Comparison of ENCODE assay signal across 12 cellular contexts in genomic region chr20:36470482-36471062, GRCh38.
DNase-seq lines count a peak whose midpoint lies in the region; ATAC-seq and TF ChIP-seq lines count a peak whose summit lies in the region.
"Had no signal": no experiment of that assay in that cellular context is flagged by ENCODE, and none has a peak within 500 bp of the region (broad histone marks: within the 10 kb centered on the region; RNA-seq: fewer than 3 reads in every experiment).

No MANE protein-coding gene starts in this region.

- H3K27me3 ChIP-seq in left ventricle myocardium inferior (ENCODE audit: low read depth) (no peaks in the 10 kb centered on the region), right atrium auricular region (no peaks in the 10 kb centered on the region), Peyer's patch (no peaks in the 10 kb centered on the region), mucosa of rectum (ENCODE audit: control insufficient read depth in 2 of 2, insufficient read depth in 2 of 2, low read length in 2 of 2) (no peaks in the 10 kb centered on the region), upper lobe of left lung (no peaks in the 10 kb centered on the region), heart right ventricle (no peaks in the 10 kb centered on the region)
- H3K27me3 ChIP-seq: BE2C, ovary had no signal

- H3K27ac ChIP-seq in left ventricle myocardium inferior (replicated peaks) (peak overlapping the region; percentile 75), right atrium auricular region (no peak overlapping the region), Peyer's patch (peak overlapping the region in 3 of 4 donors; percentile 16 to 82 (median 57)), mucosa of rectum (ENCODE audit: low read depth in 2 of 2, low read length in 2 of 2) (peak overlapping the region; percentile 1 to 18), upper lobe of left lung (peak overlapping the region in 3 of 4 donors; percentile 79 to 97 (median 96)), heart right ventricle (peak overlapping the region in 3 of 10 donors; percentile 3 to 79 (median 38))
- H3K27ac ChIP-seq: ovary had no signal

- DNase-seq in left ventricle myocardium inferior (no peak), right atrium auricular region (ENCODE audit: low spot score) (no peak), Peyer's patch (no peak), upper lobe of left lung (no peak), GM03348 (ENCODE audit: low spot score) (no peak), DMS114 treated with DMSO at 0.1 percent for 48 hours (lab: John Stamatoyannopoulos, UW; ENCODE audit: unreplicated experiment) (no peak), heart right ventricle (no peak)
- DNase-seq: BE2C; ovary; stimulated activated CD4-positive, alpha-beta T cell treated with anti-CD3 and anti-CD28 coated beads, Interleukin-2, amount 100 ng/mL, for 24 hours had no signal

- peak in 1 of 4 donors; percentile 37 for TF ChIP-seq EP300 in upper lobe of left lung (IDR thresholded peaks at IDR 0.05)

- H3K9me3 ChIP-seq in left ventricle myocardium inferior (replicated peaks) = no peaks in the 10 kb centered on the region
- H3K9me3 ChIP-seq in right atrium auricular region = no peaks in the 10 kb centered on the region
- H3K9me3 ChIP-seq in Peyer's patch = no peaks in the 10 kb centered on the region
- H3K9me3 ChIP-seq in mucosa of rectum (ENCODE audit: control insufficient read depth in 2 of 2, low read length in 2 of 2) = no peaks in the 10 kb centered on the region
- no peaks in the 10 kb centered on the region for H3K9me3 ChIP-seq in upper lobe of left lung
- H3K9me3 ChIP-seq in heart right ventricle = no peaks in the 10 kb centered on the region
- H3K9me3 ChIP-seq: BE2C, ovary had no signal

- H3K4me1 ChIP-seq in left ventricle myocardium inferior = peaks cover 96% of the 10 kb centered on the region
- H3K4me1 ChIP-seq in right atrium auricular region = peaks cover 0 to 93% of the 10 kb centered on the region in 2 donors
- H3K4me1 ChIP-seq in Peyer's patch = peaks cover 3 to 91% (median 33%) of the 10 kb centered on the region in 4 donors
- H3K4me1 ChIP-seq in mucosa of rectum (ENCODE audit: control insufficient read depth in 2 of 2, insufficient read depth in 2 of 2, low read length in 2 of 2) = peaks cover 57 to 59% of the 10 kb centered on the region in 2 donors
- peaks cover 88 to 99% (median 90%) of the 10 kb centered on the region in 4 donors for H3K4me1 ChIP-seq in upper lobe of left lung
- peaks cover 50 to 100% (median 93%) of the 10 kb centered on the region in 9 donors for H3K4me1 ChIP-seq in heart right ventricle

- TF ChIP-seq POLR2A in Peyer's patch (IDR thresholded peaks at IDR 0.05) (no peak), upper lobe of left lung (IDR thresholded peaks at IDR 0.05) (no peak)

- TF ChIP-seq CTCF in left ventricle myocardium inferior (IDR thresholded peaks at IDR 0.05; ENCODE audit: borderline replicate concordance) = no peak
- no peak for TF ChIP-seq CTCF in right atrium auricular region (IDR thresholded peaks at IDR 0.05)
- no peak for TF ChIP-seq CTCF in Peyer's patch (IDR thresholded peaks at IDR 0.05)
- no peak for TF ChIP-seq CTCF in upper lobe of left lung (IDR thresholded peaks at IDR 0.05)
- no peak for TF ChIP-seq CTCF in heart right ventricle (IDR thresholded peaks at IDR 0.05)

- intact Hi-C loops in left ventricle myocardium inferior (cut with micrococcal nuclease) (no loop called here), heart right ventricle (cut with DNase I) (loop anchor here in 1 of 10 donors (10.0 kb wide), 1 partner anchor 64 kb away; no protein-coding TSS in a partner anchor)

- H3K9ac ChIP-seq in mucosa of rectum (ENCODE audit: low read depth in 1 of 2, low read length in 2 of 2) = no peak overlapping the region

- H3K36me3 ChIP-seq in left ventricle myocardium inferior (no peaks in the 10 kb centered on the region), right atrium auricular region (no peaks in the 10 kb centered on the region), Peyer's patch (no peaks in the 10 kb centered on the region), mucosa of rectum (ENCODE audit: control insufficient read depth in 2 of 2, insufficient read depth in 2 of 2, low read length in 2 of 2) (no peaks in the 10 kb centered on the region), upper lobe of left lung (no peaks in the 10 kb centered on the region), heart right ventricle (peaks cover 0 to 19% (median 0%) of the 10 kb centered on the region in 9 donors)
- H3K36me3 ChIP-seq: ovary had no signal

- ATAC-seq in upper lobe of left lung (ENCODE audit: low FRiP score in 2 of 2) = no peak
- no peak for ATAC-seq in heart right ventricle
- ATAC-seq: esophagus mucosa had no signal

- H3K4me3 ChIP-seq in left ventricle myocardium inferior (no peak overlapping the region), right atrium auricular region (no peak overlapping the region), Peyer's patch (no peak overlapping the region), mucosa of rectum (ENCODE audit: low read length in 2 of 2) (no peak overlapping the region), upper lobe of left lung (no peak overlapping the region), heart right ventricle (no peak overlapping the region)
- H3K4me3 ChIP-seq: ovary had no signal

- WGBS in upper lobe of left lung, 2 donors = 61 to 72% methylated on average over 7 of the region's 7 CpGs
- WGBS in heart right ventricle, 2 donors = 71 to 72% methylated on average over 7 of the region's 7 CpGs

Comparison
In these comparisons a context has a peak if more than half of its experiments do, and no peak if none do; other contexts are left out.
1. H3K27ac ChIP-seq: peak in left ventricle myocardium inferior (single experiment), Peyer's patch (3 of 4), mucosa of rectum (2 of 2) and upper lobe of left lung (3 of 4); none in right atrium auricular region (0 of 2).